8 cellular contexts compared by ENCODE assay signal in the genomic region with DNA sequence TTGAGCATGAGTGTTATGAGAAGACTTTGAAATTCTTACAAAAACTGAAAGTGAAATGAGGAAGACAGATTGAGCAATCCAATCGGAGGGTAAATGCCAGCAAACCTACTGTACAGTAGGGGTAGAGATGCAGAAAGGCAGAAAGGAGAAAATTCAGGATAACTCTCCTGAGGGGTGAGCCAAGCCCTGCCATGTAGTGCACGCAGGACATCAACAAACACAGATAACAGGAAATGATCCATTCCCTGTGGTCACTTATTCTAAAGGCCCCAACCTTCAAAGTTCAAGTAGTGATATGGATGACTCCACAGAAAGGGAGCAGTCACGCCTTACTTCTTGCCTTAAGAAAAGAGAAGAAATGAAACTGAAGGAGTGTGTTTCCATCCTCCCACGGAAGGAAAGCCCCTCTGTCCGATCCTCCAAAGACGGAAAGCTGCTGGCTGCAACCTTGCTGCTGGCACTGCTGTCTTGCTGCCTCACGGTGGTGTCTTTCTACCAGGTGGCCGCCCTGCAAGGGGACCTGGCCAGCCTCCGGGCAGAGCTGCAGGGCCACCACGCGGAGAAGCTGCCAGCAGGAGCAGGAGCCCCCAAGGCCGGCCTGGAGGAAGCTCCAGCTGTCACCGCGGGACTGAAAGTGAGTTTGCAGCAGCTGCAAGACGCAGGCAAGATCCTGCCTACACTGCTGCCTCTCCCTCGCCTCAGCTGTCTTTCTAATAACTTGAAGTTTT. TPM values are rescaled to one million over a fixed set of nuclear protein-coding genes. Genes with fewer than 3 reads are reported as not detected.
A peak's percentile ranks its signal among the peaks of the same experiment; 100 is the strongest.
DNase-seq lines count a peak whose midpoint lies in the region; ATAC-seq and TF ChIP-seq lines count a peak whose summit lies in the region.

A gene with protein sequence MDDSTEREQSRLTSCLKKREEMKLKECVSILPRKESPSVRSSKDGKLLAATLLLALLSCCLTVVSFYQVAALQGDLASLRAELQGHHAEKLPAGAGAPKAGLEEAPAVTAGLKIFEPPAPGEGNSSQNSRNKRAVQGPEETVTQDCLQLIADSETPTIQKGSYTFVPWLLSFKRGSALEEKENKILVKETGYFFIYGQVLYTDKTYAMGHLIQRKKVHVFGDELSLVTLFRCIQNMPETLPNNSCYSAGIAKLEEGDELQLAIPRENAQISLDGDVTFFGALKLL (plus strand): TSS at position 118 of the 728 bp plus-strand sequence. CDS start 178 bp downstream, at position 296.

- TF ChIP-seq CTCF in body of pancreas (IDR thresholded peaks at IDR 0.05), result peak in 4 of 7 experiments; percentile 8 to 21 (median 15)
- TF ChIP-seq CTCF in kidney epithelial cell (IDR thresholded peaks at IDR 0.05; ENCODE audit: insufficient read depth, low read length, poor library complexity, severe bottlenecking), result no peak

- DNase-seq in CD1c-positive myeloid dendritic cell (ENCODE audit: extremely low spot score) (peak; percentile 91), T-helper 22 cell (ENCODE audit: low read depth) (peak; percentile 4), body of pancreas (peak; percentile 51 to 74 (median 60)), kidney epithelial cell (ENCODE audit: low read depth) (no peak), NCI-H510A (lab: John Stamatoyannopoulos, UW) (no peak)
- peak; percentile 32 for DNase-seq in stimulated activated CD4-positive, alpha-beta T cell treated with anti-CD3 and anti-CD28 coated beads, Interleukin-2, amount 100 ng/mL, for 4 hours (ENCODE audit: low read depth)

- H3K27me3 ChIP-seq in body of pancreas (no peaks in the 10 kb centered on the region), kidney epithelial cell (ENCODE audit: control insufficient read depth, insufficient read depth, low read length) (no peaks in the 10 kb centered on the region)

- peak within 1 kb of the TSS in 3 of 4 donors; percentile 11 to 79 (median 42) for H3K27ac ChIP-seq in body of pancreas

- no peaks in the 10 kb centered on the region for H3K9me3 ChIP-seq in body of pancreas

- ATAC-seq in GM19395 (IDR thresholded peaks at IDR 0.05; ENCODE audit: unreplicated experiment), result peak; percentile 72
- ATAC-seq in HG03460 (IDR thresholded peaks at IDR 0.05; ENCODE audit: unreplicated experiment), result peak; percentile 72
- peak; percentile 67 for ATAC-seq in body of pancreas

- 2 to 6% methylated on average over 11 to 16 of the region's 16 CpGs for WGBS in body of pancreas, 2 donors

- H3K36me3 ChIP-seq in body of pancreas (replicated peaks in 1 of 2; ENCODE audit: insufficient read depth in 1 of 2, low read depth in 2 of 2) (no peaks in the 10 kb centered on the region), kidney epithelial cell (ENCODE audit: control insufficient read depth, insufficient read depth, low read length) (no peaks in the 10 kb centered on the region)

- TF ChIP-seq POLR2A in body of pancreas (IDR thresholded peaks at IDR 0.05), result peak in 1 of 3 donors; percentile 31

- H3K4me3 ChIP-seq in body of pancreas (no peak within 1 kb of the TSS), kidney epithelial cell (ENCODE audit: low read depth, low read length) (peak within 1 kb of the TSS; percentile 14)

- H3K4me1 ChIP-seq in body of pancreas, result peaks cover 14% of the 10 kb centered on the region

- intact Hi-C loops in body of pancreas (cut with DNase I), result no loop called here

RNA-seq across cellular contexts. Expression of the gene that starts here (rescaled TPM):
- total RNA-seq in body of pancreas, result 10 to 100 TPM in 1 of 2 donors, under 1 TPM in 1; 0.52 to 10.2 TPM
- 0.62 and 0.71 TPM in 2 replicates for total RNA-seq in kidney epithelial cell

Comparison
In these comparisons a context has a peak if more than half of its experiments do, and no peak if none do; other contexts are left out.
1. DNase-seq: peak in CD1c-positive myeloid dendritic cell (single experiment), T-helper 22 cell (single experiment), body of pancreas (4 of 4) and stimulated activated CD4-positive, alpha-beta T cell treated with anti-CD3 and anti-CD28 coated beads, Interleukin-2, amount 100 ng/mL, for 4 hours (single experiment); none in kidney epithelial cell (single experiment) and NCI-H510A (single experiment).
2. Peak in every context shown above with its lines, with median percentiles within 50 percentile points of each other: ATAC-seq.